In the genomic region with DNA sequence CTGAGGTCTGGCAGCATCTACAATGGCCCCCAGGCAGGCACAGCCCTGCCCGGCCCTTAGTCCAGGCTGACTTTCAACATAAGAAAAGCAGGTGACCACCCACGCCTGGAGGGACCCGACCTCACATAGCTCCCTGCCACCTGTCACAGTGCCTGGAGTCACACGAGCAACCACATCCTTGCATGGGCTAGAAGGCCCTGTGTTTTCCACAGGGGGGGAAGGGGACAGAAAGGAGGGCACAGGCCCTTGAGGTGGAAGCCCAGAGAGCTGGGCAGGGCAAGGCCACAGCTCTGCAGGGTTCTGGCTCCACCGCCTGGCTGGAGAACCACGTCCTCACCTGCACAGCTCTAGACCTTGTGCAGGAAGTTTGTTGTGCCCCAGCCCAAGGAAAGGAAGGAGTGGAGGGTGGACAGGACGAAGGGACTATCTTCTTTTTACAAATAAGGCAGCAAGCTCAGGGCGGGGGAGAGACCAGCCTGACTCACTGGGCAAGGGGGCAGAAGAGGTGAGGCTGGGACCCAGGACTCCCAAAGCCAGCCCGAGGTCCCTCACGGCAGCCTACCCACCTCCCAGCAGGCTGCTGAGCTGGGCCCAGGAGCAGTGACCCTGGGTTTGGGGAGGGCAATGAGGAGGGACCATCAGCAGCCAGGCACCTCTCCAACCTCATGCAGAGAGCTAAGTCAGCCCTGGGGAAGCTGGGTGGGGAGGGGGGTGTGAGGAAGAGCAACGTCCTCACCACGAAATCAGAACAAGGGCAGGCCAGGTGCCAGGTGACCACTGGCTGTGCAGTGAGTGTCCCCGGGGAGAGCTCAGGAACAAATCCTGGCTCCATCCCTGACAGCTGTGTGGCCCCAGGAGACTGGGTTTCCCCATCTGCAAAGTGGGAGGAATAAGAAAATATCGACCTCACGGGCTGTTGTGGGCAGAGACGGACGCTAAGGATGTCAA, we compare ENCODE assay signal across 16 cellular contexts. TPM values are rescaled to one million over a fixed set of nuclear protein-coding genes. Genes with fewer than 3 reads are reported as not detected.
DNase-seq lines count a peak whose midpoint lies in the region; ATAC-seq and TF ChIP-seq lines count a peak whose summit lies in the region.
"Had no signal": no experiment of that assay in that cellular context is flagged by ENCODE, and none has a peak within 500 bp of the region (broad histone marks: within the 10 kb centered on the region; RNA-seq: fewer than 3 reads in every experiment).

No MANE protein-coding gene starts in this region.

- H3K27ac ChIP-seq in neuronal stem cell (replicated peaks; ENCODE audit: low read length): no peak overlapping the region
- H3K27ac ChIP-seq: colonic mucosa, pancreas had no signal

- H3K9me3 ChIP-seq in neuronal stem cell (replicated peaks in 1 of 2; ENCODE audit: control insufficient read depth in 2 of 2, insufficient read depth in 1 of 2, low read depth in 1 of 2, low read length in 2 of 2): no peaks in the 10 kb centered on the region
- no peaks in the 10 kb centered on the region for H3K9me3 ChIP-seq in Caco-2
- H3K9me3 ChIP-seq: colonic mucosa, pancreas had no signal

- peaks cover 51% of the 10 kb centered on the region for H3K4me1 Mint-ChIP-seq in activated T-cell treated with anti-CD3 and anti-CD28 coated beads, Interleukin-2, amount 50 U/mL, for 24 hours (ENCODE audit: low read depth)
- peaks cover 41% of the 10 kb centered on the region for H3K4me1 Mint-ChIP-seq in activated naive CD8-positive, alpha-beta T cell treated with anti-CD3 and anti-CD28 coated beads, Interleukin-2, amount 10 ng/mL, durations not matched to agents 7 days and 5 days
- peaks cover 22% of the 10 kb centered on the region for H3K4me1 Mint-ChIP-seq in Caco-2 (ENCODE audit: low read depth, unreplicated experiment)

- peak; percentile 40 for ATAC-seq in activated naive CD8-positive, alpha-beta T cell treated with anti-CD3 and anti-CD28 coated beads, Interleukin-2, amount 10 ng/mL, durations not matched to agents 7 days and 5 days (ENCODE audit: low read depth)
- ATAC-seq: esophagus mucosa, pancreas had no signal

- H3K4ac ChIP-seq in neuronal stem cell (ENCODE audit: low read length): no peak overlapping the region

- H3K79me1 ChIP-seq in neuronal stem cell (ENCODE audit: low read depth, low read length): no peaks in the 10 kb centered on the region

- no peaks in the 10 kb centered on the region for H3K36me3 Mint-ChIP-seq in activated T-cell treated with anti-CD3 and anti-CD28 coated beads, Interleukin-2, amount 50 U/mL, for 24 hours (ENCODE audit: low read depth)
- no peaks in the 10 kb centered on the region for H3K36me3 Mint-ChIP-seq in activated naive CD8-positive, alpha-beta T cell treated with anti-CD3 and anti-CD28 coated beads, Interleukin-2, amount 10 ng/mL, durations not matched to agents 7 days and 5 days
- peaks cover 24% of the 10 kb centered on the region for H3K36me3 Mint-ChIP-seq in Caco-2 (ENCODE audit: insufficient read depth, unreplicated experiment)

- intact Hi-C loops in Caco-2 (cut with micrococcal nuclease; ENCODE audit: unreplicated experiment): no loop called here

- H3K23ac ChIP-seq in neuronal stem cell (ENCODE audit: low read depth, low read length, poor library complexity): peak overlapping the region; percentile 17

- no peak overlapping the region for H4K8ac ChIP-seq in neuronal stem cell (ENCODE audit: low read depth, low read length)

- H3K36me3 ChIP-seq in neuronal stem cell (replicated peaks in 1 of 2; ENCODE audit: control insufficient read depth in 2 of 2, insufficient read depth in 2 of 2, low read length in 2 of 2) (peaks cover 0 to 66% of the 10 kb centered on the region in 2 donors), Caco-2 (ENCODE audit: control insufficient read depth, insufficient read depth, low read length) (no peaks in the 10 kb centered on the region)
- H3K36me3 ChIP-seq: colonic mucosa, pancreas had no signal

- no peak overlapping the region for H4K91ac ChIP-seq in neuronal stem cell (ENCODE audit: low read depth, low read length, poor library complexity)

- H3K27me3 ChIP-seq in neuronal stem cell (ENCODE audit: control insufficient read depth in 3 of 3, insufficient read depth in 3 of 3, low read depth in 1 of 3, low read length in 3 of 3): no peaks in the 10 kb centered on the region
- H3K27me3 ChIP-seq in Caco-2 (replicated peaks; ENCODE audit: control insufficient read depth, insufficient read depth, low read length): no peaks in the 10 kb centered on the region
- H3K27me3 ChIP-seq: colonic mucosa, pancreas had no signal

- H2BK12ac ChIP-seq in neuronal stem cell (ENCODE audit: low read length): no peak overlapping the region

- no peak overlapping the region for H2BK120ac ChIP-seq in neuronal stem cell (ENCODE audit: low read depth, low read length)

- H3K9me3 Mint-ChIP-seq in activated T-cell treated with anti-CD3 and anti-CD28 coated beads, Interleukin-2, amount 50 U/mL, for 24 hours: no peaks in the 10 kb centered on the region
- H3K9me3 Mint-ChIP-seq in activated naive CD8-positive, alpha-beta T cell treated with anti-CD3 and anti-CD28 coated beads, Interleukin-2, amount 10 ng/mL, durations not matched to agents 7 days and 5 days: no peaks in the 10 kb centered on the region
- H3K9me3 Mint-ChIP-seq in Caco-2 (ENCODE audit: unreplicated experiment): no peaks in the 10 kb centered on the region

- no peaks in the 10 kb centered on the region for H3K27me3 Mint-ChIP-seq in activated T-cell treated with anti-CD3 and anti-CD28 coated beads, Interleukin-2, amount 50 U/mL, for 24 hours
- H3K27me3 Mint-ChIP-seq in activated naive CD8-positive, alpha-beta T cell treated with anti-CD3 and anti-CD28 coated beads, Interleukin-2, amount 10 ng/mL, durations not matched to agents 7 days and 5 days: no peaks in the 10 kb centered on the region
- no peaks in the 10 kb centered on the region for H3K27me3 Mint-ChIP-seq in Caco-2 (ENCODE audit: insufficient read depth, unreplicated experiment)

- H2AK5ac ChIP-seq in neuronal stem cell (ENCODE audit: low read depth, low read length): peak overlapping the region; percentile 32

- H3K18ac ChIP-seq in neuronal stem cell (ENCODE audit: low read length): peak overlapping the region; percentile 44

- H2BK15ac ChIP-seq in neuronal stem cell (ENCODE audit: low read length): no peak overlapping the region

- H3K4me1 ChIP-seq in neuronal stem cell (ENCODE audit: control insufficient read depth in 2 of 2, insufficient read depth in 1 of 2, low read depth in 1 of 2, low read length in 2 of 2): peaks cover 14 to 17% of the 10 kb centered on the region in 2 donors
- H3K4me1 ChIP-seq in Caco-2: peaks cover 21% of the 10 kb centered on the region

- H2BK5ac ChIP-seq in neuronal stem cell (ENCODE audit: low read length): peak overlapping the region; percentile 21

- WGBS in neuronal stem cell (ENCODE audit: extremely low coverage in 2 of 2, insufficient read length in 2 of 2, insufficient replicate concordance in 1 of 2), 2 donors: no CpG with 5 or more reads among the region's 17 CpGs

- no peak overlapping the region for H3K4me2 ChIP-seq in neuronal stem cell (ENCODE audit: insufficient read depth, low read length, poor library complexity, severe bottlenecking)

- POLR2A ChIA-PET in activated naive CD8-positive, alpha-beta T cell treated with anti-CD3 and anti-CD28 coated beads, Interleukin-2, amount 10 ng/mL, durations not matched to agents 7 days and 5 days (lab: Charles Lee): interaction anchor here (0.7 to 1.5 kb wide), 13 partner anchors 8 to 107 kb away, joined by 3 to 6 read pairs (median 4); a partner anchor contains a TSS
- POLR2A ChIA-PET in Caco-2 (lab: Charles Lee): no interaction called here

- DNase-seq in activated T-cell treated with anti-CD3 and anti-CD28 coated beads, Interleukin-2, amount 50 U/mL, for 24 hours: no peak
- DNase-seq in activated T-cell treated with anti-CD3 and anti-CD28 coated beads, Interleukin-2, amount 50 U/mL, for 48 hours: no peak
- DNase-seq in activated naive CD8-positive, alpha-beta T cell treated with anti-CD3 and anti-CD28 coated beads, Interleukin-2, amount 10 ng/mL, durations not matched to agents 7 days and 5 days: peak; percentile 50
- DNase-seq in neuronal stem cell (ENCODE audit: low spot score): no peak
- DNase-seq in pons (ENCODE audit: low spot score): no peak
- no peak for DNase-seq in HuH-7 (ENCODE audit: low spot score)
- DNase-seq in Caco-2: no peak
- DNase-seq: colonic mucosa, NCI-H1417 treated with DMSO at 0.1 percent for 48 hours, NCI-H446, T1000 had no signal

- peak overlapping the region; percentile 67 for H3K27ac Mint-ChIP-seq in activated T-cell treated with anti-CD3 and anti-CD28 coated beads, Interleukin-2, amount 50 U/mL, for 24 hours
- H3K27ac Mint-ChIP-seq in activated naive CD8-positive, alpha-beta T cell treated with anti-CD3 and anti-CD28 coated beads, Interleukin-2, amount 10 ng/mL, durations not matched to agents 7 days and 5 days: peak overlapping the region; percentile 85
- no peak overlapping the region for H3K27ac Mint-ChIP-seq in Caco-2 (ENCODE audit: unreplicated experiment)

- BruUV-seq in Caco-2 (replicated peaks; lab: Mats Ljungman, UMichigan): no TSS peak

- H2AFZ ChIP-seq in neuronal stem cell (ENCODE audit: low read length): no peak overlapping the region

- no peak overlapping the region for H3K14ac ChIP-seq in neuronal stem cell (ENCODE audit: low read length)

- CTCF ChIA-PET in Caco-2 (lab: Charles Lee): interaction anchor here (0.6 kb wide), 1 partner anchor 16 kb away, joined by 4 read pairs; no protein-coding TSS in a partner anchor

- no peak overlapping the region for H3K4me3 Mint-ChIP-seq in activated T-cell treated with anti-CD3 and anti-CD28 coated beads, Interleukin-2, amount 50 U/mL, for 24 hours
- peak overlapping the region; percentile 5 for H3K4me3 Mint-ChIP-seq in activated naive CD8-positive, alpha-beta T cell treated with anti-CD3 and anti-CD28 coated beads, Interleukin-2, amount 10 ng/mL, durations not matched to agents 7 days and 5 days
- no peak overlapping the region for H3K4me3 Mint-ChIP-seq in Caco-2 (ENCODE audit: unreplicated experiment)

- peak overlapping the region; percentile 38 for H3K9ac ChIP-seq in neuronal stem cell (ENCODE audit: low read depth, low read length, poor library complexity)

- H3K4me3 ChIP-seq in GM12875 (ENCODE audit: low read depth, low read length): no peak overlapping the region
- no peak overlapping the region for H3K4me3 ChIP-seq in neuronal stem cell (ENCODE audit: low read length in 2 of 2)
- H3K4me3 ChIP-seq in Caco-2 (ENCODE audit: low read depth, low read length): no peak overlapping the region
- H3K4me3 ChIP-seq: colonic mucosa, lung, pancreas had no signal

- 0 out of 2 replicates have a peak, but pooled peaks have one; percentile 11 for TF ChIP-seq CTCF in GM12875 (IDR thresholded peaks at IDR 0.05; ENCODE audit: borderline replicate concordance, insufficient read depth, low read depth, low read length)
- TF ChIP-seq CTCF in Caco-2 (IDR thresholded peaks at IDR 0.05; ENCODE audit: insufficient read depth in 1 of 2, low read depth in 1 of 2, low read length in 1 of 2, severe bottlenecking in 1 of 2, unreplicated experiment in 1 of 2): peak in 1 of 2 experiments; percentile 0

RNA-seq across cellular contexts. Expression of a gene that starts 4.3 kb away (rescaled TPM):
- 10 to 100 TPM; 15.2 to 15.7 TPM for total RNA-seq in activated naive CD8-positive, alpha-beta T cell treated with anti-CD3 and anti-CD28 coated beads, Interleukin-2, amount 10 ng/mL, durations not matched to agents 7 days and 5 days
- 17.0 TPM for polyA plus RNA-seq in neuronal stem cell (2013, experiment 1 of 2)
- 18.2 TPM for polyA plus RNA-seq in neuronal stem cell (2013, experiment 2 of 2)
- total RNA-seq in Caco-2 (2022): 7.4 and 7.7 TPM in 2 replicates

RNA-seq across cellular contexts. Expression of a gene that starts 28.6 kb away (rescaled TPM):
- total RNA-seq in activated naive CD8-positive, alpha-beta T cell treated with anti-CD3 and anti-CD28 coated beads, Interleukin-2, amount 10 ng/mL, durations not matched to agents 7 days and 5 days: 10 to 100 TPM; 10.1 to 11.3 TPM
- polyA plus RNA-seq in neuronal stem cell (2013, experiment 1 of 2): 0.22 TPM
- 0.28 TPM for polyA plus RNA-seq in neuronal stem cell (2013, experiment 2 of 2)
- not detected in 2 replicates for total RNA-seq in Caco-2 (2022)
- total RNA-seq: esophagus mucosa, RPMI7951 had no signal

RNA-seq across cellular contexts. Expression of a gene that starts 34.0 kb away (rescaled TPM):
- 100 to 1,000 TPM; 223 to 232 TPM for total RNA-seq in activated naive CD8-positive, alpha-beta T cell treated with anti-CD3 and anti-CD28 coated beads, Interleukin-2, amount 10 ng/mL, durations not matched to agents 7 days and 5 days
- polyA plus RNA-seq in neuronal stem cell (2013, experiment 1 of 2): 0.47 TPM
- polyA plus RNA-seq in neuronal stem cell (2013, experiment 2 of 2): 0.43 TPM
- not detected in 2 replicates for total RNA-seq in Caco-2 (2022)
- total RNA-seq: RPMI7951 had no signal

Comparison
In these comparisons a context has a peak if more than half of its experiments do, and no peak if none do; other contexts are left out.
1. RNA of a gene that starts 28.6 kb away (total RNA-seq): 10.1 to 11.3 TPM in activated naive CD8-positive, alpha-beta T cell treated with anti-CD3 and anti-CD28 coated beads, Interleukin-2, amount 10 ng/mL, durations not matched to agents 7 days and 5 days; not detected in Caco-2; every median in the first group is over 10 times any median in the second.
2. RNA of a gene that starts 34.0 kb away (total RNA-seq): 223 to 232 TPM in activated naive CD8-positive, alpha-beta T cell treated with anti-CD3 and anti-CD28 coated beads, Interleukin-2, amount 10 ng/mL, durations not matched to agents 7 days and 5 days; not detected in Caco-2; every median in the first group is over 100 times any median in the second.